In genomic region chr16:404971-405486, GRCh38 we compare ENCODE assay signal across 1 cellular context.
A peak's percentile ranks its signal among the peaks of the same experiment; 100 is the strongest.
TF ChIP-seq lines count a peak whose summit lies in the region.

No MANE protein-coding gene starts in this region.

TF ChIP-seq in K562, 482 proteins besides CTCF, POLR2A, EP300 and RAD21:
- peak; percentile 52; the same call in 1 of the 2 replicates for TF ChIP-seq ZBTB33 (CRISPR knock-in tag; IDR thresholded peaks at IDR 0.05)
- TF ChIP-seq RBFOX2 (IDR thresholded peaks at IDR 0.05; ENCODE audit: low read depth, low read length) = 0 out of 2 replicates have a peak, but pooled peaks have one; percentile 18
- TF ChIP-seq ZNF263 (CRISPR knock-in tag; IDR thresholded peaks at IDR 0.05; ENCODE audit: borderline replicate concordance) = 0 out of 2 replicates have a peak, but pooled peaks have one; percentile 29
- no peak for TF ChIP-seq BRD4 (IDR thresholded peaks at IDR 0.05)
- TF ChIP-seq MITF (IDR thresholded peaks at IDR 0.05) = no peak
